13 cellular contexts compared by ENCODE assay signal in genomic region chr10:817371-817770, GRCh38.
"Had no signal": no experiment of that assay in that cellular context is flagged by ENCODE, and none has a peak within 500 bp of the region (broad histone marks: within the 10 kb centered on the region; RNA-seq: fewer than 3 reads in every experiment).

No MANE protein-coding gene starts in this region.

- H3K9me3 ChIP-seq: body of pancreas, gastroesophageal sphincter, tibial artery, vagina had no signal

- H3K4me3 Mint-ChIP-seq: activated naive CD4-positive, alpha-beta T cell treated with anti-CD3 and anti-CD28 coated beads, Interleukin-2, amount 10 ng/mL, durations not matched to agents 7 days and 5 days; dendritic cell treated with granulocyte-macrophage colony-stimulating factor and Interleukin-4, amounts not matched to agents 40 ng/mL and 50 ng/mL, for 4 days had no signal

- H3K4me1 ChIP-seq: body of pancreas, gastroesophageal sphincter, tibial artery, vagina had no signal

- DNase-seq: activated CD4-positive, alpha-beta T cell treated with anti-CD3 and anti-CD28 coated beads, Interleukin-2, amount 50 U/mL, for 4 hours; activated naive CD4-positive, alpha-beta T cell treated with anti-CD3 and anti-CD28 coated beads, Interleukin-2, amount 10 ng/mL, durations not matched to agents 7 days and 5 days; effector memory CD4-positive, alpha-beta T cell; islet precursor cell; stimulated activated CD4-positive, alpha-beta T cell treated with anti-CD3 and anti-CD28 coated beads, Interleukin-1b, Interleukin-23, amount 100 ng/mL, for 48 hours; T-helper 9 cell; tibial artery had no signal

- H3K9me3 Mint-ChIP-seq: activated naive CD4-positive, alpha-beta T cell treated with anti-CD3 and anti-CD28 coated beads, Interleukin-2, amount 10 ng/mL, durations not matched to agents 7 days and 5 days; dendritic cell treated with granulocyte-macrophage colony-stimulating factor and Interleukin-4, amounts not matched to agents 40 ng/mL and 50 ng/mL, for 4 days had no signal

- H3K27me3 Mint-ChIP-seq: activated naive CD4-positive, alpha-beta T cell treated with anti-CD3 and anti-CD28 coated beads, Interleukin-2, amount 10 ng/mL, durations not matched to agents 7 days and 5 days; dendritic cell treated with granulocyte-macrophage colony-stimulating factor and Interleukin-4, amounts not matched to agents 40 ng/mL and 50 ng/mL, for 4 days had no signal

- H3K27ac ChIP-seq: body of pancreas, SK-N-MC, tibial artery, vagina had no signal

- ATAC-seq: activated CD4-positive, CD25-positive, alpha-beta regulatory T cell treated with anti-CD3 and anti-CD28 coated beads, Interleukin-2, amount 50 U/mL, for 24 hours; body of pancreas; gastroesophageal sphincter had no signal

- H3K27me3 ChIP-seq: body of pancreas, gastroesophageal sphincter, tibial artery, vagina had no signal

- H3K4me3 ChIP-seq: body of pancreas, gastroesophageal sphincter, SK-N-MC, tibial artery, vagina had no signal
